ENCODE assay signal across 8 cellular contexts in the genomic region with DNA sequence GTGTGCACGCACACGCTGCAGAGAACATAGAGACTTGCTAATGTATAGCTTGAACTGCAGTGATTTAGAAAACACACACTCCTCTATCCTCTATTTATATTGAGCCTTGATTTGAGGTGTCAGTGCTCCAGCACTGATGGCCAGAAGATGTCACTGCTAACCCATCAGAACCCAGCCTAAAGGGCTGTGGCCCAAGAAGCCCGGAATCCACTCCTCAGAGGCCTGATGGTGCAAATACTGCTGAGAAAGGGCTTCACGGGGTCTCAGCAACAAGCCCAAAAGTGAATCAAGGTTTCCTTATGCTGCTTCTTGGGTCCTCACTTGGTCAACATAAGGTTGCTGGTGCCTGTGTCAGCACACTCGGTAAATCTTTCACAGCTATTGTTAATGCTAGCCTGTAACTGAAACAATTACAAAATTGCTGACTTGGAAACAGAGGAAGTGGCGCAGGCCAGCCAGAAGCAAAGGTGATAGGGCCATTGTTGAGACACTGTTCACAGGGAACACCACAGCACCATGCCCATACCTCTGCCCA.
DNase-seq lines count a peak whose midpoint lies in the region; ATAC-seq and TF ChIP-seq lines count a peak whose summit lies in the region.

No MANE protein-coding gene starts in this region.

- H3K9me3 Mint-ChIP-seq in activated T-cell treated with anti-CD3 and anti-CD28 coated beads, Interleukin-2, amount 50 U/mL, for 4 hours, result no peaks in the 10 kb centered on the region
- no peaks in the 10 kb centered on the region for H3K9me3 Mint-ChIP-seq in natural killer cell treated with Interleukin-12 subunit alpha and Interleukin-12 subunit beta and Interleukin-15 and Interleukin-18, amount 100 ng/mL, for 72 hours

- H3K9me3 ChIP-seq in fibroblast of lung (ENCODE audit: control insufficient read depth, insufficient read depth, low read depth, low read length) (no peaks in the 10 kb centered on the region), tibial nerve (no peaks in the 10 kb centered on the region)

- H4K20me1 ChIP-seq in fibroblast of lung (ENCODE audit: control insufficient read depth, extremely low read depth, insufficient read depth, low read length), result no peaks in the 10 kb centered on the region

- no peaks in the 10 kb centered on the region for H3K4me1 ChIP-seq in fibroblast of lung (ENCODE audit: control insufficient read depth, extremely low read depth, insufficient read depth, low read length)
- peaks cover 0 to 13% (median 0%) of the 10 kb centered on the region in 4 donors for H3K4me1 ChIP-seq in tibial nerve

- H3K27ac ChIP-seq in fibroblast of lung (ENCODE audit: insufficient read depth, low read length) (no peak overlapping the region), tibial nerve (peak overlapping the region in 2 of 4 donors; percentile 38 to 58)

- DNase-seq in C1 segment of cervical spinal cord (lab: John Stamatoyannopoulos, UW), result peak in 10 of 14 donors; percentile 5 to 60 (median 50)
- peak; percentile 78 to 85 for DNase-seq in NOMO-1 (lab: John Stamatoyannopoulos, UW; ENCODE audit: unreplicated experiment in 2 of 2)
- DNase-seq in activated T-cell treated with anti-CD3 and anti-CD28 coated beads, Interleukin-2, amount 50 U/mL, for 4 hours, result peak; percentile 29
- DNase-seq in fibroblast of lung (ENCODE audit: low read depth in 2 of 2), result peak in 1 of 2 donors; percentile 65
- DNase-seq in natural killer cell treated with Interleukin-12 subunit alpha and Interleukin-12 subunit beta and Interleukin-15 and Interleukin-18, amount 100 ng/mL, for 72 hours (ENCODE audit: low spot score), result peak; percentile 69
- peak; percentile 43 to 70 for DNase-seq in tibial nerve (ENCODE audit: low spot score in 2 of 2)
- DNase-seq in cortex of kidney (lab: John Stamatoyannopoulos, UW), result no peak

- ATAC-seq in GM19324 (IDR thresholded peaks at IDR 0.05; ENCODE audit: low FRiP score, unreplicated experiment), result peak; percentile 49
- ATAC-seq in activated T-cell treated with anti-CD3 and anti-CD28 coated beads, Interleukin-2, amount 50 U/mL, for 4 hours, result peak; percentile 83 to 90
- peak; percentile 89 to 90 for ATAC-seq in natural killer cell treated with Interleukin-12 subunit alpha and Interleukin-12 subunit beta and Interleukin-15 and Interleukin-18, amount 100 ng/mL, for 72 hours

- H3K4me2 ChIP-seq in fibroblast of lung (ENCODE audit: extremely low read depth, insufficient read depth, low read length), result no peak overlapping the region

- no peak for TF ChIP-seq POLR2A in tibial nerve (IDR thresholded peaks at IDR 0.05)

- H3K4me1 Mint-ChIP-seq in activated T-cell treated with anti-CD3 and anti-CD28 coated beads, Interleukin-2, amount 50 U/mL, for 4 hours (ENCODE audit: low read depth), result peaks cover 4% of the 10 kb centered on the region
- H3K4me1 Mint-ChIP-seq in natural killer cell treated with Interleukin-12 subunit alpha and Interleukin-12 subunit beta and Interleukin-15 and Interleukin-18, amount 100 ng/mL, for 72 hours (ENCODE audit: low read depth in 2 of 2), result peaks cover 11 to 18% of the 10 kb centered on the region in 2 donors

- H2AFZ ChIP-seq in fibroblast of lung (ENCODE audit: low read length), result no peak overlapping the region

- peak in 1 of 2 donors; percentile 26 for TF ChIP-seq EP300 in tibial nerve (IDR thresholded peaks at IDR 0.05)

- H3K79me2 ChIP-seq in fibroblast of lung (ENCODE audit: control insufficient read depth, insufficient read depth, low read length), result no peaks in the 10 kb centered on the region

- peaks cover 43% of the 10 kb centered on the region for H3K36me3 Mint-ChIP-seq in activated T-cell treated with anti-CD3 and anti-CD28 coated beads, Interleukin-2, amount 50 U/mL, for 4 hours (ENCODE audit: insufficient read depth)
- H3K36me3 Mint-ChIP-seq in natural killer cell treated with Interleukin-12 subunit alpha and Interleukin-12 subunit beta and Interleukin-15 and Interleukin-18, amount 100 ng/mL, for 72 hours, result peaks cover 6% of the 10 kb centered on the region

- 33 to 40% methylated on average over 6 of the region's 6 CpGs for WGBS in tibial nerve, 2 donors

- no peaks in the 10 kb centered on the region for H3K27me3 ChIP-seq in fibroblast of lung (ENCODE audit: control insufficient read depth, insufficient read depth, low read length)
- H3K27me3 ChIP-seq in tibial nerve, result no peaks in the 10 kb centered on the region

- no peak overlapping the region for H3K9ac ChIP-seq in fibroblast of lung (ENCODE audit: insufficient read depth, low read length)

- peak overlapping the region in 1 of 2 donors; percentile 74 for H3K27ac Mint-ChIP-seq in natural killer cell treated with Interleukin-12 subunit alpha and Interleukin-12 subunit beta and Interleukin-15 and Interleukin-18, amount 100 ng/mL, for 72 hours

- H3K27me3 Mint-ChIP-seq in activated T-cell treated with anti-CD3 and anti-CD28 coated beads, Interleukin-2, amount 50 U/mL, for 4 hours (ENCODE audit: low read depth), result no peaks in the 10 kb centered on the region
- H3K27me3 Mint-ChIP-seq in natural killer cell treated with Interleukin-12 subunit alpha and Interleukin-12 subunit beta and Interleukin-15 and Interleukin-18, amount 100 ng/mL, for 72 hours, result no peaks in the 10 kb centered on the region

- no peak overlapping the region for H3K4me3 ChIP-seq in fibroblast of lung (replicated peaks in 1 of 4; ENCODE audit: control extremely low read depth in 1 of 4, insufficient read depth in 1 of 4, low read depth in 3 of 4, low read length in 4 of 4)
- H3K4me3 ChIP-seq in tibial nerve, result no peak overlapping the region

- H3K36me3 ChIP-seq in fibroblast of lung (ENCODE audit: control insufficient read depth, insufficient read depth, low read length) (peaks cover 43% of the 10 kb centered on the region), tibial nerve (peaks cover 0 to 67% (median 1%) of the 10 kb centered on the region in 3 donors)

- TF ChIP-seq CTCF in fibroblast of lung (conservative IDR thresholded peaks at IDR 0.05 in 1 of 2, IDR thresholded peaks at IDR 0.05 in 1 of 2; ENCODE audit: low read depth in 1 of 2, low read length in 2 of 2) (peak; percentile 55 to 62), tibial nerve (IDR thresholded peaks at IDR 0.05) (peak; percentile 64 to 87 (median 70))

- H3K4me3 Mint-ChIP-seq in activated T-cell treated with anti-CD3 and anti-CD28 coated beads, Interleukin-2, amount 50 U/mL, for 4 hours, result no peak overlapping the region
- peak overlapping the region; percentile 27 for H3K4me3 Mint-ChIP-seq in natural killer cell treated with Interleukin-12 subunit alpha and Interleukin-12 subunit beta and Interleukin-15 and Interleukin-18, amount 100 ng/mL, for 72 hours
